7 cellular contexts compared by ENCODE assay signal in genomic region chr12:121590476-121591143, GRCh38. TPM values are rescaled to one million over a fixed set of nuclear protein-coding genes. Genes with fewer than 3 reads are reported as not detected.
A peak's percentile ranks its signal among the peaks of the same experiment; 100 is the strongest.
DNase-seq lines count a peak whose midpoint lies in the region; ATAC-seq and TF ChIP-seq lines count a peak whose summit lies in the region.

No MANE protein-coding gene starts in this region.

- H3K27me3 ChIP-seq in sigmoid colon, result no peaks in the 10 kb centered on the region

- DNase-seq in activated T-cell treated with anti-CD3 and anti-CD28 coated beads, Interleukin-2, amount 50 U/mL, for 1 hour, result peak; percentile 66
- peak; percentile 24 for DNase-seq in fibroblast of pulmonary artery (ENCODE audit: low read depth)
- no peak for DNase-seq in sigmoid colon
- no peak for DNase-seq in NK-92 treated with Interleukin-12 subunit alpha and Interleukin-12 subunit beta, amount 100 ng/mL, for 24 hours (lab: John Stamatoyannopoulos, UW)

- H3K27ac ChIP-seq in KOPT-K1 (ENCODE audit: low read depth, low read length, poor library complexity, severe bottlenecking) (peak overlapping the region; percentile 98), sigmoid colon (peak overlapping the region; percentile 75 to 84 (median 77))

- TF ChIP-seq CTCF in fibroblast of pulmonary artery (IDR thresholded peaks at IDR 0.05; ENCODE audit: low read length, missing control alignments) (no peak), sigmoid colon (IDR thresholded peaks at IDR 0.05) (no peak)

- H3K4me3 ChIP-seq in fibroblast of pulmonary artery (replicated peaks; ENCODE audit: low read depth, low read length) (peak overlapping the region; percentile 32), sigmoid colon (peak overlapping the region in 3 of 4 donors; percentile 44 to 46 (median 44))

- no peaks in the 10 kb centered on the region for H3K36me3 ChIP-seq in KOPT-K1 (ENCODE audit: insufficient read depth, low read length)
- no peaks in the 10 kb centered on the region for H3K36me3 ChIP-seq in sigmoid colon

- no peak for TF ChIP-seq POLR2A in sigmoid colon (IDR thresholded peaks at IDR 0.05)

- intact Hi-C loops in sigmoid colon (cut with DNase I), result loop anchor here (2.0 kb wide), 1 partner anchor 20 kb away; no protein-coding TSS in a partner anchor

- peak; percentile 46 for ATAC-seq in GM21360 (IDR thresholded peaks at IDR 0.05; ENCODE audit: unreplicated experiment)
- no peak for ATAC-seq in GM21515 (IDR thresholded peaks at IDR 0.05; ENCODE audit: unreplicated experiment)

- peaks cover 0 to 11% (median 11%) of the 10 kb centered on the region in 4 donors for H3K4me1 ChIP-seq in sigmoid colon

- H3K9me3 ChIP-seq in KOPT-K1 (ENCODE audit: insufficient read depth, low read length, poor library complexity, severe bottlenecking) (no peaks in the 10 kb centered on the region), sigmoid colon (no peaks in the 10 kb centered on the region)

- WGBS in sigmoid colon, 2 donors, result 19 to 59% methylated on average over 10 of the region's 10 CpGs

- TF ChIP-seq EP300 in sigmoid colon (IDR thresholded peaks at IDR 0.05), result no peak

RNA-seq across cellular contexts. Expression of gene KDM2B, which starts 9.8 kb away (rescaled TPM):
- total RNA-seq in sigmoid colon, result 10 to 100 TPM; 16.1 to 31.7 (median 18.5) TPM
- polyA plus RNA-seq in sigmoid colon, result 10 to 100 TPM in 1 of 3 donors, 1 to 10 TPM in 2; 4.8 to 23.2 (median 9.9) TPM

RNA-seq across cellular contexts. Expression of gene ORAI1, which starts 35.7 kb away (rescaled TPM):
- total RNA-seq in sigmoid colon, result 10 to 100 TPM in 2 of 4 donors, 1 to 10 TPM in 2; 5.4 to 12.2 (median 9.0) TPM
- 10 to 100 TPM in 1 of 3 donors, 1 to 10 TPM in 2; 5.3 to 24.9 (median 9.6) TPM for polyA plus RNA-seq in sigmoid colon

Comparison
In these comparisons a context has a peak if more than half of its experiments do, and no peak if none do; other contexts are left out.
1. DNase-seq: peak in activated T-cell treated with anti-CD3 and anti-CD28 coated beads, Interleukin-2, amount 50 U/mL, for 1 hour (single experiment) and fibroblast of pulmonary artery (single experiment); none in sigmoid colon (single experiment) and NK-92 treated with Interleukin-12 subunit alpha and Interleukin-12 subunit beta, amount 100 ng/mL, for 24 hours (single experiment).